In the genomic region with DNA sequence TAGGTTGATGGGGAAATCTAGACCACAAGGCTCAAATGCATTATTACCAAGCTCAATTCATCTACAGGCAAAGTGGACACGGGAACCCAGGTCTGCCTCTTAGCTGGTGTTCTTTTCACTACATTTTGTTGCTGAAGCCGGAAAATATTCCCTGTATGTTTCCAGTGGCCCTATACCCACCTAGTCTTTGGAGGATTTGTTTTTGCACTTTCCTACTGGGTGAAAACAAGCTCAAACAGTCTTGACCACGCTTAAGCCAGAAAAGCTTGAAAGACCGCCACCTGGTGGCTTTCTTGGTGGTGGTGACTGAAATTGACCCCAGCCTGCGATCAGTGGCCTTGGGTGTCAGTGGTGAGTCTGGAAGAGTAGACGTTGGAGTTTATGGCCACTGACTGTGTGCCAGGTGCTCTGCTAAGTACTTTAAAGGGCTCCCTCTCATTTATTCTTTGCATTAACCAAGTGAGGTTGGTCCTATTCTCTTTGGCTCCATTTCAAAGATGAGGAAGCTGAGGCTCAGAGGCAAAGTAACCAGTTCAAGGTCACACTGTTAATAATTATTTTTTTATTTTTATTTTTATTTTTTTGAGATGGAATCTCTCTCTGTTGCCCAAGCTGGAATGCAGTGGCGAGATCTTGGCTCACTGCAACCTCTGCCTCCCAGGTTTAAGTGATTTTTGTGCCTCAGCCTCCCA, we compare ENCODE assay signal across 8 cellular contexts. TPM values are rescaled to one million over a fixed set of nuclear protein-coding genes. Genes with fewer than 3 reads are reported as not detected.
DNase-seq lines count a peak whose midpoint lies in the region; ATAC-seq, FAIRE-seq and TF ChIP-seq lines count a peak whose summit lies in the region.

No MANE protein-coding gene starts in this region.

- no peak overlapping the region for H3K27ac Mint-ChIP-seq in stimulated activated naive B cell treated with anti-CD40 and anti-IgM and Interleukin-4, amounts not matched to agents 10 μg/mL and 1 μg/mL and 100 μg/mL, for 72 hours

- no peaks in the 10 kb centered on the region for H3K27me3 ChIP-seq in Loucy (ENCODE audit: insufficient read depth, low read length, poor library complexity, severe bottlenecking)

- H2AFZ ChIP-seq in Loucy (ENCODE audit: low read length): no peak overlapping the region

- peaks cover 5% of the 10 kb centered on the region in 2 donors for H3K4me1 Mint-ChIP-seq in stimulated activated naive B cell treated with anti-CD40 and anti-IgM and Interleukin-4, amounts not matched to agents 10 μg/mL and 1 μg/mL and 100 μg/mL, for 72 hours

- DNase-seq in activated T-cell treated with anti-CD3 and anti-CD28 coated beads for 1 hour (ENCODE audit: low read depth) (peak; percentile 20), dermis blood vessel endothelial cell (peak; percentile 81), lower leg skin (ENCODE audit: low spot score in 2 of 2) (peak; percentile 43 to 89), NCI-H774 (lab: John Stamatoyannopoulos, UW) (no peak)
- no peak for DNase-seq in activated T-cell treated with anti-CD3 and anti-CD28 coated beads, Interleukin-2, amount 50 U/mL, for 1 hour
- DNase-seq in stimulated activated naive B cell treated with anti-CD40 and anti-IgM and Interleukin-4, amounts not matched to agents 10 μg/mL and 1 μg/mL and 100 μg/mL, for 72 hours: peak; percentile 29

- H3K9me3 ChIP-seq in Loucy (ENCODE audit: insufficient read depth, low read depth, low read length): no peaks in the 10 kb centered on the region

- no peak overlapping the region for H3K4me3 ChIP-seq in Loucy (ENCODE audit: low read length, poor library complexity, severe bottlenecking)
- no peak overlapping the region for H3K4me3 ChIP-seq in lower leg skin (ENCODE audit: low read depth, poor library complexity, severe bottlenecking)

- no peaks in the 10 kb centered on the region for H4K20me1 ChIP-seq in Loucy (ENCODE audit: insufficient read depth, low read length, poor library complexity, severe bottlenecking)

- no peak for TF ChIP-seq POLR2A in lower leg skin (IDR thresholded peaks at IDR 0.05)

- H3K36me3 Mint-ChIP-seq in stimulated activated naive B cell treated with anti-CD40 and anti-IgM and Interleukin-4, amounts not matched to agents 10 μg/mL and 1 μg/mL and 100 μg/mL, for 72 hours: no peaks in the 10 kb centered on the region

- H3K79me2 ChIP-seq in Loucy (ENCODE audit: insufficient read depth, low read length): no peaks in the 10 kb centered on the region

- TF ChIP-seq CTCF in Loucy (conservative IDR thresholded peaks at IDR 0.05; ENCODE audit: low read length): peak; percentile 82
- TF ChIP-seq CTCF in lower leg skin (IDR thresholded peaks at IDR 0.05): peak in 1 of 3 donors; percentile 37

- H3K36me3 ChIP-seq in Loucy (ENCODE audit: insufficient read depth, low read length): no peaks in the 10 kb centered on the region

- H3K27me3 Mint-ChIP-seq in stimulated activated naive B cell treated with anti-CD40 and anti-IgM and Interleukin-4, amounts not matched to agents 10 μg/mL and 1 μg/mL and 100 μg/mL, for 72 hours: peaks cover 59 to 80% of the 10 kb centered on the region in 2 donors

- H3K4me2 ChIP-seq in Loucy (ENCODE audit: low read depth, low read length, poor library complexity, severe bottlenecking): no peak overlapping the region

- no peaks in the 10 kb centered on the region for H3F3A ChIP-seq in Loucy (ENCODE audit: low read depth)

- no peaks in the 10 kb centered on the region for H3K9me2 ChIP-seq in Loucy (replicated peaks; ENCODE audit: low read depth, low read length)

- H3K4me3 Mint-ChIP-seq in stimulated activated naive B cell treated with anti-CD40 and anti-IgM and Interleukin-4, amounts not matched to agents 10 μg/mL and 1 μg/mL and 100 μg/mL, for 72 hours: no peak overlapping the region

- no peaks in the 10 kb centered on the region for H3K9me3 Mint-ChIP-seq in stimulated activated naive B cell treated with anti-CD40 and anti-IgM and Interleukin-4, amounts not matched to agents 10 μg/mL and 1 μg/mL and 100 μg/mL, for 72 hours

- ATAC-seq in stimulated activated naive B cell treated with anti-CD40 and anti-IgM and Interleukin-4, amounts not matched to agents 10 μg/mL and 1 μg/mL and 100 μg/mL, for 72 hours (replicated peaks): peak; percentile 56 to 72

- 27 to 30% methylated on average over 7 of the region's 7 CpGs for WGBS in lower leg skin, 2 donors

- intact Hi-C loops in lower leg skin (cut with DNase I; ENCODE audit: low total_unique reads): no loop called here

- no peaks in the 10 kb centered on the region for H3K4me1 ChIP-seq in Loucy (ENCODE audit: insufficient read depth, low read length, poor library complexity, severe bottlenecking)

- peak; percentile 20 for FAIRE-seq in TTC549 (lab: Jason Lieb, UNC)

- H3K9ac ChIP-seq in Loucy (ENCODE audit: low read depth, low read length, poor library complexity, severe bottlenecking): no peak overlapping the region

RNA-seq across cellular contexts. Expression of a gene that starts 11.1 kb away (rescaled TPM):
- 0.51 and 1.3 TPM in 2 replicates for total RNA-seq in dermis blood vessel endothelial cell
- 1 to 10 TPM; 1.4 to 3.5 (median 2.3) TPM for total RNA-seq in lower leg skin

Comparison
In these comparisons a context has a peak if more than half of its experiments do, and no peak if none do; other contexts are left out.
1. DNase-seq: peak in activated T-cell treated with anti-CD3 and anti-CD28 coated beads for 1 hour (single experiment), dermis blood vessel endothelial cell (single experiment), lower leg skin (2 of 2) and stimulated activated naive B cell treated with anti-CD40 and anti-IgM and Interleukin-4, amounts not matched to agents 10 μg/mL and 1 μg/mL and 100 μg/mL, for 72 hours (single experiment); none in activated T-cell treated with anti-CD3 and anti-CD28 coated beads, Interleukin-2, amount 50 U/mL, for 1 hour (single experiment) and NCI-H774 (single experiment).